In the genomic region with DNA sequence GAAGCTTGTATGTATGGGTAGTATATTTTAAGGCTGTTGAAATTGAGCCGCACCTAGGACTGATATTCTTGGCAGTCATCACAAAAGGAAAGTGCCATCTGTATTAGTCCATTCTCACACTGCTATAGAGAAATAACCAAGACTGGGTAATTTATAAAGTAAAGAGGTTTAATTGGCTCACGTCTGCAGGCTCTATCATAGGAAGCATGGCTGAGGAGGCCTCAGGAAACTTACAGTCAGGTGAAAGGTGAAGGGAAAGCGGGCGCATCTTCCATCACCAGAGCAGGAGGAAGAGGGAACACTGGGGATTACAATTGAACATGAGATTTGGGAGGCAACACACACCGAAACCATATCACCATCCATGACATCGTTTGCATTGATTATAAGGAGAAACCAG, we compare ENCODE assay signal across 10 cellular contexts. TPM values are rescaled to one million over a fixed set of nuclear protein-coding genes. Genes with fewer than 3 reads are reported as not detected.
"Had no signal": no experiment of that assay in that cellular context is flagged by ENCODE, and none has a peak within 500 bp of the region (broad histone marks: within the 10 kb centered on the region; RNA-seq: fewer than 3 reads in every experiment).

No MANE protein-coding gene starts in this region.

RNA-seq across cellular contexts. Expression of a gene that starts 8.9 kb away (rescaled TPM):
- total RNA-seq: dermis blood vessel endothelial cell, esophagus squamous epithelium, mucosa of gallbladder, osteocyte, right atrium auricular region, smooth muscle cell, stomach had no signal
- polyA plus RNA-seq: mammary epithelial cell; naive thymus-derived CD8-positive, alpha-beta T cell; smooth muscle cell had no signal

RNA-seq across cellular contexts. Expression of a gene that starts 41.6 kb away (rescaled TPM):
- total RNA-seq: smooth muscle cell had no signal
- polyA plus RNA-seq: immature natural killer cell; naive thymus-derived CD8-positive, alpha-beta T cell; smooth muscle cell had no signal
